Comparison of ENCODE assay signal across 20 cellular contexts in genomic region chr22:17412232-17412631, GRCh38. TPM values are rescaled to one million over a fixed set of nuclear protein-coding genes. Genes with fewer than 3 reads are reported as not detected.
A peak's percentile ranks its signal among the peaks of the same experiment; 100 is the strongest.
DNase-seq lines count a peak whose midpoint lies in the region; ATAC-seq and TF ChIP-seq lines count a peak whose summit lies in the region.
"Had no signal": no experiment of that assay in that cellular context is flagged by ENCODE, and none has a peak within 500 bp of the region (broad histone marks: within the 10 kb centered on the region; RNA-seq: fewer than 3 reads in every experiment).

No MANE protein-coding gene starts in this region.

- H3K27me3 Mint-ChIP-seq in glutamatergic neuron (ENCODE audit: unreplicated experiment) = peaks cover 21% of the 10 kb centered on the region
- H3K27me3 Mint-ChIP-seq in activated T-helper 2 cell treated with anti-CD3 and anti-CD28 coated beads, Interferon-gamma antibody, Interleukin-2, Interleukin-4, amounts not matched to agents 10 μg/mL and 5 μg/mL and 100 μg/mL, durations not matched to agents 14 hours and 24 hours and 36 hours (ENCODE audit: low read depth) = no peaks in the 10 kb centered on the region
- H3K27me3 Mint-ChIP-seq: naive B cell had no signal

- TF ChIP-seq POLR2A in gastrocnemius medialis (IDR thresholded peaks at IDR 0.05) (no peak), erythroblast (IDR thresholded peaks at IDR 0.05; ENCODE audit: low read length) (no peak)

- no peaks in the 10 kb centered on the region for H3K27me3 ChIP-seq in gastrocnemius medialis
- H3K27me3 ChIP-seq: BLaER1 treated with 17β-estradiol and CSF1 and Interleukin-3, amounts not matched to agents 10 nM and 100 nM; colonic mucosa had no signal

- no peak overlapping the region for H3K4me3 ChIP-seq in gastrocnemius medialis
- H3K4me3 ChIP-seq: BLaER1 treated with 17β-estradiol and CSF1 and Interleukin-3, amounts not matched to agents 10 nM and 100 nM; colonic mucosa; K562; prostate gland had no signal

- peak; percentile 58 for DNase-seq in NCI-H1105 treated with DMSO at 0.1 percent for 48 hours (lab: John Stamatoyannopoulos, UW)
- no peak for DNase-seq in NCI-H1105 (lab: John Stamatoyannopoulos, UW)
- DNase-seq in NCI-H2196 (lab: John Stamatoyannopoulos, UW; ENCODE audit: unreplicated experiment) = peak; percentile 65
- DNase-seq in glutamatergic neuron = peak; percentile 31
- no peak for DNase-seq in gastrocnemius medialis
- DNase-seq in erythroblast (lab: John Stamatoyannopoulos, UW) = no peak
- no peak for DNase-seq in activated T-helper 2 cell treated with anti-CD3 and anti-CD28 coated beads, Interferon-gamma antibody, Interleukin-2, Interleukin-4, amounts not matched to agents 10 μg/mL and 5 μg/mL and 100 μg/mL, durations not matched to agents 14 hours and 24 hours and 36 hours (ENCODE audit: low spot score)
- DNase-seq: activated CD4-positive, alpha-beta T cell treated with anti-CD3 and anti-CD28 coated beads, Interleukin-2, amount 10 ng/mL, durations not matched to agents 24 days and 14 days; activated CD8-positive, alpha-beta memory T cell treated with anti-CD3 and anti-CD28 coated beads, Interleukin-2, amount 50 U/mL, for 48 hours; activated naive CD4-positive, alpha-beta T cell; colonic mucosa; GOT3; naive B cell; NCI-H526; T1000 had no signal

- peaks cover 65% of the 10 kb centered on the region for H3K4me1 Mint-ChIP-seq in glutamatergic neuron (ENCODE audit: low read depth, unreplicated experiment)
- H3K4me1 Mint-ChIP-seq in activated T-helper 2 cell treated with anti-CD3 and anti-CD28 coated beads, Interferon-gamma antibody, Interleukin-2, Interleukin-4, amounts not matched to agents 10 μg/mL and 5 μg/mL and 100 μg/mL, durations not matched to agents 14 hours and 24 hours and 36 hours (ENCODE audit: low read depth) = no peaks in the 10 kb centered on the region
- H3K4me1 Mint-ChIP-seq: activated CD4-positive, alpha-beta T cell treated with anti-CD3 and anti-CD28 coated beads, Interleukin-2, amount 10 ng/mL, durations not matched to agents 24 days and 14 days; naive B cell had no signal

- peak overlapping the region; percentile 47 to 77 (median 56) for H3K27ac ChIP-seq in gastrocnemius medialis
- H3K27ac ChIP-seq: BLaER1 treated with 17β-estradiol and CSF1 and Interleukin-3, amounts not matched to agents 10 nM and 100 nM; colonic mucosa; prostate gland had no signal

- H3K4me3 Mint-ChIP-seq in glutamatergic neuron (ENCODE audit: unreplicated experiment) = peak overlapping the region; percentile 82
- H3K4me3 Mint-ChIP-seq in activated T-helper 2 cell treated with anti-CD3 and anti-CD28 coated beads, Interferon-gamma antibody, Interleukin-2, Interleukin-4, amounts not matched to agents 10 μg/mL and 5 μg/mL and 100 μg/mL, durations not matched to agents 14 hours and 24 hours and 36 hours (ENCODE audit: low read depth) = no peak overlapping the region
- H3K4me3 Mint-ChIP-seq: activated CD4-positive, alpha-beta T cell treated with anti-CD3 and anti-CD28 coated beads, Interleukin-2, amount 10 ng/mL, durations not matched to agents 24 days and 14 days had no signal

- H3K36me3 Mint-ChIP-seq in glutamatergic neuron (ENCODE audit: unreplicated experiment) = no peaks in the 10 kb centered on the region
- H3K36me3 Mint-ChIP-seq in activated T-helper 2 cell treated with anti-CD3 and anti-CD28 coated beads, Interferon-gamma antibody, Interleukin-2, Interleukin-4, amounts not matched to agents 10 μg/mL and 5 μg/mL and 100 μg/mL, durations not matched to agents 14 hours and 24 hours and 36 hours (ENCODE audit: low read depth) = no peaks in the 10 kb centered on the region
- H3K36me3 Mint-ChIP-seq: naive B cell had no signal

- in situ Hi-C loops in gastrocnemius medialis (cut with MboI; ENCODE audit: low sequenced_read_pairs in 4 of 4) = no loop called here

- H3K36me3 ChIP-seq in gastrocnemius medialis = no peaks in the 10 kb centered on the region
- H3K36me3 ChIP-seq: BLaER1 treated with 17β-estradiol and CSF1 and Interleukin-3, amounts not matched to agents 10 nM and 100 nM; colonic mucosa; prostate gland had no signal

- intact Hi-C loops in gastrocnemius medialis (cut with DNase I; ENCODE audit: low total_unique reads) = no loop called here
- intact Hi-C loops in activated T-helper 2 cell treated with anti-CD3 and anti-CD28 coated beads, Interferon-gamma antibody, Interleukin-2, Interleukin-4, amounts not matched to agents 10 μg/mL and 5 μg/mL and 100 μg/mL, durations not matched to agents 14 hours and 24 hours and 36 hours (cut with micrococcal nuclease) = no loop called here

- peaks cover 49 to 55% of the 10 kb centered on the region in 2 donors for H3K4me1 ChIP-seq in gastrocnemius medialis
- H3K4me1 ChIP-seq: BLaER1 treated with 17β-estradiol and CSF1 and Interleukin-3, amounts not matched to agents 10 nM and 100 nM; colonic mucosa; prostate gland had no signal

- peak in 1 of 2 donors; percentile 42 for ATAC-seq in gastrocnemius medialis
- no peak for ATAC-seq in HG03442 (IDR thresholded peaks at IDR 0.05; ENCODE audit: unreplicated experiment)

- peak overlapping the region; percentile 98 for H3K27ac Mint-ChIP-seq in glutamatergic neuron (ENCODE audit: unreplicated experiment)
- no peak overlapping the region for H3K27ac Mint-ChIP-seq in activated T-helper 2 cell treated with anti-CD3 and anti-CD28 coated beads, Interferon-gamma antibody, Interleukin-2, Interleukin-4, amounts not matched to agents 10 μg/mL and 5 μg/mL and 100 μg/mL, durations not matched to agents 14 hours and 24 hours and 36 hours
- H3K27ac Mint-ChIP-seq: activated CD4-positive, alpha-beta T cell treated with anti-CD3 and anti-CD28 coated beads, Interleukin-2, amount 10 ng/mL, durations not matched to agents 24 days and 14 days had no signal

- H3K9me3 ChIP-seq in gastrocnemius medialis = no peaks in the 10 kb centered on the region
- H3K9me3 ChIP-seq: BLaER1 treated with 17β-estradiol and CSF1 and Interleukin-3, amounts not matched to agents 10 nM and 100 nM; colonic mucosa; prostate gland had no signal

- H3K9me3 Mint-ChIP-seq in glutamatergic neuron (ENCODE audit: unreplicated experiment) = peaks cover 25% of the 10 kb centered on the region
- H3K9me3 Mint-ChIP-seq in activated T-helper 2 cell treated with anti-CD3 and anti-CD28 coated beads, Interferon-gamma antibody, Interleukin-2, Interleukin-4, amounts not matched to agents 10 μg/mL and 5 μg/mL and 100 μg/mL, durations not matched to agents 14 hours and 24 hours and 36 hours = no peaks in the 10 kb centered on the region
- H3K9me3 Mint-ChIP-seq: activated CD4-positive, alpha-beta T cell treated with anti-CD3 and anti-CD28 coated beads, Interleukin-2, amount 10 ng/mL, durations not matched to agents 24 days and 14 days; naive B cell had no signal

- no peak for TF ChIP-seq CTCF in glutamatergic neuron (IDR thresholded peaks at IDR 0.05; ENCODE audit: partially characterized antibody, unreplicated experiment)
- no peak for TF ChIP-seq CTCF in gastrocnemius medialis (IDR thresholded peaks at IDR 0.05 in 4 of 5, conservative IDR thresholded peaks at IDR 0.05 in 1 of 5)

RNA-seq across cellular contexts. Expression of gene CECR2, which starts 43.0 kb away (rescaled TPM):
- total RNA-seq in glutamatergic neuron (ENCODE audit: unreplicated experiment) = 178 TPM
- 10 to 100 TPM; 12.3 to 29.6 (median 20.4) TPM for total RNA-seq in gastrocnemius medialis
- not detected in 2 replicates for total RNA-seq in activated T-helper 2 cell treated with anti-CD3 and anti-CD28 coated beads, Interferon-gamma antibody, Interleukin-2, Interleukin-4, amounts not matched to agents 10 μg/mL and 5 μg/mL and 100 μg/mL, durations not matched to agents 14 hours and 24 hours and 36 hours
- total RNA-seq: endothelial cell of umbilical vein had no signal

Comparison
In these comparisons a context has a peak if more than half of its experiments do, and no peak if none do; other contexts are left out.
1. DNase-seq: peak in NCI-H1105 treated with DMSO at 0.1 percent for 48 hours (single experiment), NCI-H2196 (single experiment) and glutamatergic neuron (single experiment); none in NCI-H1105 (single experiment), gastrocnemius medialis (0 of 2), erythroblast (0 of 2) and activated T-helper 2 cell treated with anti-CD3 and anti-CD28 coated beads, Interferon-gamma antibody, Interleukin-2, Interleukin-4, amounts not matched to agents 10 μg/mL and 5 μg/mL and 100 μg/mL, durations not matched to agents 14 hours and 24 hours and 36 hours (single experiment).
2. RNA of gene CECR2, which starts 43.0 kb away (total RNA-seq): 178 TPM in glutamatergic neuron (single experiment) and 12.3 to 29.6 TPM in gastrocnemius medialis; not detected in activated T-helper 2 cell treated with anti-CD3 and anti-CD28 coated beads, Interferon-gamma antibody, Interleukin-2, Interleukin-4, amounts not matched to agents 10 μg/mL and 5 μg/mL and 100 μg/mL, durations not matched to agents 14 hours and 24 hours and 36 hours; every median in the first group is over 10 times any median in the second.